In the genomic region with DNA sequence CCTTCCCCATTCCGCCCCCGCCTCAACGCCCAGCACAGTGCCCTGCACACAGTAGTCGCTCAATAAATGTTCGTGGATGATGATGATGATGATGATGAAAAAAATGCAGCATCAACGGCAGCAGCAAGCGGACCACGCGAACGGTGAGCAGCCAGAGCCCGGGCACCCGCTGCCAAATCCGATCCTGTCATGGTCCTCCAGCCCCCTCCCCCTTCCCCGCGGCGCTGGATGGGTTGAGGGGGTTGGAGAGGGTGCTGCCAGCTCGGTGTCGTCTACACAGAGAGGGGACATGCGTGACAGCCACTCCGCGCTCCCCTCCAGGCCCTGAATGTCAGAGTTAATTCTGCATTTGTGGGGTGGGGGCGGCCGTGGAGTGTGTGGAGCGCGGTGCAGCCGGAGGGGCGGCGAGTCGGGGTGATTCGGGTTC, we compare ENCODE assay signal across 9 cellular contexts. TPM values are rescaled to one million over a fixed set of nuclear protein-coding genes. Genes with fewer than 3 reads are reported as not detected.
DNase-seq lines count a peak whose midpoint lies in the region; ATAC-seq and TF ChIP-seq lines count a peak whose summit lies in the region.
"Had no signal": no experiment of that assay in that cellular context is flagged by ENCODE, and none has a peak within 500 bp of the region (broad histone marks: within the 10 kb centered on the region; RNA-seq: fewer than 3 reads in every experiment).

No MANE protein-coding gene starts in this region.

- no peaks in the 10 kb centered on the region for H3K36me3 Mint-ChIP-seq in IgD-negative memory B cell

- H3K4me3 Mint-ChIP-seq in IgD-negative memory B cell, result peak overlapping the region in 3 of 4 donors; percentile 54 to 79 (median 58)

- no peak for TF ChIP-seq CTCF in AG04449 (IDR thresholded peaks at IDR 0.05; ENCODE audit: insufficient read depth, low read length, missing control alignments)
- TF ChIP-seq CTCF in epithelial cell of esophagus (IDR thresholded peaks at IDR 0.05; ENCODE audit: insufficient read depth, low read depth, low read length, missing control alignments), result no peak

- no peak for ATAC-seq in GM19452 (IDR thresholded peaks at IDR 0.05; ENCODE audit: unreplicated experiment)

- H2AFZ ChIP-seq in neuron (ENCODE audit: low read depth, low read length), result no peak overlapping the region

- POLR2A ChIA-PET in AG04449 (lab: Yijun Ruan, JAX), result no interaction called here

- DNase-seq in AG04449 (ENCODE audit: low read depth, low spot score) (no peak), epithelial cell of esophagus (ENCODE audit: low read depth) (no peak), MG63 (no peak), A172 (ENCODE audit: low spot score) (no peak)
- no peak for DNase-seq in activated naive CD4-positive, alpha-beta T cell treated with anti-CD3 and anti-CD28 coated beads, Interleukin-2, amount 50 U/mL, for 16 hours

- peaks cover 3 to 17% (median 14%) of the 10 kb centered on the region in 3 donors for H3K4me1 Mint-ChIP-seq in IgD-negative memory B cell

- H3K4me1 ChIP-seq in neuron (ENCODE audit: insufficient read depth, low read length), result peaks cover 21% of the 10 kb centered on the region

- peaks cover 45% of the 10 kb centered on the region for H3K27me3 Mint-ChIP-seq in IgD-negative memory B cell

- CTCF ChIA-PET in AG04449 (lab: Yijun Ruan, JAX), result no interaction called here

- no peaks in the 10 kb centered on the region for H3K9me3 Mint-ChIP-seq in IgD-negative memory B cell

- H3K36me3 ChIP-seq in neuron (ENCODE audit: insufficient read depth, low read length) (no peaks in the 10 kb centered on the region), MG63 (no peaks in the 10 kb centered on the region)

- H3K9me3 ChIP-seq in neuron (ENCODE audit: low read length) (no peaks in the 10 kb centered on the region), MG63 (no peaks in the 10 kb centered on the region)

- H3K27me3 ChIP-seq in neuron (ENCODE audit: insufficient read depth, low read length) (peaks cover 43% of the 10 kb centered on the region), MG63 (no peaks in the 10 kb centered on the region)

- H3K4me3 ChIP-seq in AG04449 (ENCODE audit: low read depth, low read length) (peak overlapping the region; percentile 6), epithelial cell of esophagus (ENCODE audit: low read length) (peak overlapping the region; percentile 33), neuron (ENCODE audit: low read length) (peak overlapping the region; percentile 41), MG63 (no peak overlapping the region)

- H3K27ac Mint-ChIP-seq in IgD-negative memory B cell, result no peak overlapping the region

RNA-seq across cellular contexts. Expression of gene CACNA1D, which starts 0.7 kb away (rescaled TPM):
- polyA plus RNA-seq in IgD-negative memory B cell, result not detected
- not detected in 2 replicates for total RNA-seq in MG63 (2014; rRNA removed; shearing (Covaris generic); ENCODE audit: low replicate concordance)
- 0.05 TPM in 1 of 2 replicates, not detected in the other for total RNA-seq in A172 (2014; rRNA removed; shearing (Covaris generic))
- total RNA-seq: NCI-H460 had no signal
